22 cellular contexts compared by ENCODE assay signal in genomic region chr11:88089134-88089533, GRCh38.
"Had no signal": no experiment of that assay in that cellular context is flagged by ENCODE, and none has a peak within 500 bp of the region (broad histone marks: within the 10 kb centered on the region; RNA-seq: fewer than 3 reads in every experiment).

No MANE protein-coding gene starts in this region.

- DNase-seq: effector CD8-positive, alpha-beta T cell; effector memory CD8-positive, alpha-beta T cell; endodermal cell; erythroblast; foreskin fibroblast; foreskin melanocyte; gastrocnemius medialis; glutamatergic neuron; head of caudate nucleus; heart right ventricle; hippocampal formation; left cardiac atrium; left lung; left ventricle myocardium superior; lower lobe of right lung; mesendoderm; midbrain had no signal

- H3K9me3 Mint-ChIP-seq: dendritic cell treated with granulocyte-macrophage colony-stimulating factor and Interleukin-4, amounts not matched to agents 40 ng/mL and 50 ng/mL, for 4 days; effector memory CD8-positive, alpha-beta T cell; memory B cell had no signal

- H3K4me3 Mint-ChIP-seq: dendritic cell treated with granulocyte-macrophage colony-stimulating factor and Interleukin-4, amounts not matched to agents 40 ng/mL and 50 ng/mL, for 4 days; effector memory CD8-positive, alpha-beta T cell; endodermal cell; memory B cell had no signal

- H3K36me3 ChIP-seq: esophagus muscularis mucosa, gastrocnemius medialis, heart right ventricle, left lung, lower lobe of right lung had no signal

- H3K27ac ChIP-seq: coronary artery, epithelial cell of prostate, esophagus muscularis mucosa, gastrocnemius medialis, heart right ventricle, left lung, lower lobe of right lung had no signal

- H3K4me3 ChIP-seq: coronary artery, esophagus muscularis mucosa, gastrocnemius medialis, heart right ventricle, left lung, lower lobe of right lung had no signal

- H3K4me1 Mint-ChIP-seq: endodermal cell, memory B cell had no signal

- H3K27me3 ChIP-seq: esophagus muscularis mucosa, gastrocnemius medialis, heart right ventricle, left lung had no signal

- H3K9me3 ChIP-seq: esophagus muscularis mucosa, gastrocnemius medialis, left lung, lower lobe of right lung had no signal

- H3K36me3 Mint-ChIP-seq: memory B cell had no signal

- H3K27ac Mint-ChIP-seq: dendritic cell treated with granulocyte-macrophage colony-stimulating factor and Interleukin-4, amounts not matched to agents 40 ng/mL and 50 ng/mL, for 4 days; effector memory CD8-positive, alpha-beta T cell; endodermal cell; memory B cell had no signal

- ATAC-seq: effector memory CD8-positive, alpha-beta T cell; gastrocnemius medialis; heart right ventricle; left cardiac atrium; left lung; left ventricle myocardium superior; lower lobe of right lung had no signal

- H3K27me3 Mint-ChIP-seq: dendritic cell treated with granulocyte-macrophage colony-stimulating factor and Interleukin-4, amounts not matched to agents 40 ng/mL and 50 ng/mL, for 4 days; memory B cell had no signal

- H3K4me1 ChIP-seq: esophagus muscularis mucosa, gastrocnemius medialis, heart right ventricle, left lung, lower lobe of right lung had no signal
